In the genomic region with DNA sequence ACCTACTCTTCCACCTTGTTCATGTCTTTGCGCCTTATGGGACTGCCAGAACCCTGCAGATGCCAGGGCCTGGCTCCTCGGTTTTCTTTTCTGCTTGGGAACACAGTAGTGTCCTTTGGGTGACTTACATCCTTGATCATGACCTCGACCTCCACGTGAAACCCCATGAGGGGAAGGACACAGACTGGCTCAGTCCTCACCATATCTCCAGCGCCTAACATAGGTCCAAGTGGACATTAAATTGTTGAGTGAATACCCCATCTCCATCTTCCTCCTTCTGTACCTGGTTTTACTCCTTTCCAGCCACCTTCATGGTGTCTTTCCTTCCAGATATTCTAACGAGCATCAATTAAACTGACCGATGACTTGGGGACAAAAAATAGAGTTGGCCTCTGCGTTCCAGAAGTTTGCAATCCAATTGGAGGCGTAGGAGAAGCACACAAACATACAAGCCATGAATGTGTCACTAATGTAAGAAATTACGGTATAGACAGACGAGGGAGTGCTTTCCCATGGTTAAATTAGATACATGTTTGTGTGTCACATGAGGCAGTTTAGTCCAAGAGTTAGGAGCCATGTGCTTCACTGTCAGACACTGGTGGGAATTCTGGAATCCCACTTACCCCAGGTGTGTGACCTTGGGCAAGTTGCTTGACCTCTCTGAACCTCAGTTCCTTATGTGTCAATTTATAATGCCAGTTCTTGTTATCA, we compare ENCODE assay signal across 8 cellular contexts. TPM values are rescaled to one million over a fixed set of nuclear protein-coding genes. Genes with fewer than 3 reads are reported as not detected.
DNase-seq lines count a peak whose midpoint lies in the region; ATAC-seq, FAIRE-seq and TF ChIP-seq lines count a peak whose summit lies in the region.

No MANE protein-coding gene starts in this region.

- TF ChIP-seq RAD21 in IMR-90 (IDR thresholded peaks at IDR 0.05; ENCODE audit: low read length): no peak

- in situ Hi-C loops in IMR-90 (cut with MboI; ENCODE audit: low sequenced_read_pairs): no loop called here

- no peak for FAIRE-seq in frontal cortex (lab: Jason Lieb, UNC)
- no peak for FAIRE-seq in GM12891 (lab: Jason Lieb, UNC)

- TF ChIP-seq POLR2A in IMR-90 (IDR thresholded peaks at IDR 0.05; ENCODE audit: low read depth, low read length): no peak
- no peak for TF ChIP-seq POLR2A in GM12891 (IDR thresholded peaks at IDR 0.05; ENCODE audit: low read depth, low read length)

- H4K8ac ChIP-seq in IMR-90 (ENCODE audit: low read depth in 2 of 2, low read length in 2 of 2): peak overlapping the region; percentile 94 to 99

- CTCF ChIA-PET in IMR-90 (lab: Yijun Ruan, JAX): no interaction called here

- peak overlapping the region; percentile 80 for H3K4me2 ChIP-seq in IMR-90 (ENCODE audit: low read depth, low read length)

- H2BK20ac ChIP-seq in IMR-90 (ENCODE audit: low read depth, low read length): no peak overlapping the region

- H3K9ac ChIP-seq in IMR-90 (ENCODE audit: low read depth, low read length) (peak overlapping the region; percentile 90), mucosa of stomach (ENCODE audit: low read length) (peak overlapping the region; percentile 97)

- H3K4me3 ChIP-seq in AG09309 (ENCODE audit: control insufficient read depth, low read depth, low read length) (peak overlapping the region; percentile 88), IMR-90 (ENCODE audit: insufficient read depth, low read depth, low read length) (peak overlapping the region; percentile 77), mucosa of stomach (ENCODE audit: low read length) (peak overlapping the region; percentile 92)

- peak overlapping the region; percentile 93 for H2AFZ ChIP-seq in IMR-90 (replicated peaks; ENCODE audit: low read length, poor library complexity)

- H3K23ac ChIP-seq in IMR-90 (ENCODE audit: low read depth, low read length): peak overlapping the region; percentile 72

- intact Hi-C loops in IMR-90 (cut with micrococcal nuclease): loop anchor here (5.0 kb wide), 2 partner anchors 58 to 213 kb away; partner anchors contain the start of gene DAPK2

- H3K14ac ChIP-seq in IMR-90 (replicated peaks; ENCODE audit: low read depth, low read length): peak overlapping the region; percentile 86

- H4K5ac ChIP-seq in IMR-90 (ENCODE audit: low read depth, low read length): peak overlapping the region; percentile 47

- no peak overlapping the region; the same call in 2 of the 3 replicates for H2BK15ac ChIP-seq in IMR-90 (ENCODE audit: low read depth, low read length)

- H3K4me1 ChIP-seq in IMR-90 (ENCODE audit: control insufficient read depth, insufficient read depth, low read length) (peaks cover 2% of the 10 kb centered on the region; the same call in 1 of the 2 replicates), mucosa of stomach (ENCODE audit: control insufficient read depth, insufficient read depth, low read length) (peaks cover 4% of the 10 kb centered on the region)

- H2BK120ac ChIP-seq in IMR-90 (ENCODE audit: low read depth, low read length): no peak overlapping the region; the same call in 1 of the 2 replicates

- H3K56ac ChIP-seq in IMR-90 (ENCODE audit: extremely low read depth, insufficient read depth, low read length): peak overlapping the region; percentile 64

- 0% methylated on average over 1 of the region's 11 CpGs; no CpG with 5 or more reads in 1 of the 2 experiments for WGBS in IMR-90 (ENCODE audit: extremely low coverage in 2 of 2, insufficient read length in 1 of 2), 2 experiments

- peaks cover 22 to 35% of the 10 kb centered on the region in 2 experiments for H3K79me1 ChIP-seq in IMR-90 (ENCODE audit: low read depth in 1 of 2, low read length in 2 of 2)

- peak overlapping the region; percentile 79 for H3K4ac ChIP-seq in IMR-90 (ENCODE audit: low read depth, low read length)

- ATAC-seq in IMR-90 (ENCODE audit: low read depth) (no peak), HG03520 (IDR thresholded peaks at IDR 0.05; ENCODE audit: unreplicated experiment) (no peak)

- dilution Hi-C loops in IMR-90 (cut with HindIII; ENCODE audit: low sequenced_read_pairs, unreplicated experiment): no loop called here

- TF ChIP-seq CTCF in AG09309 (IDR thresholded peaks at IDR 0.05; ENCODE audit: control insufficient read depth, insufficient read depth, low read depth, low read length, missing control alignments): no peak
- TF ChIP-seq CTCF in IMR-90 (conservative IDR thresholded peaks at IDR 0.05; ENCODE audit: low read depth, low read length): no peak

- H3K36me3 ChIP-seq in IMR-90 (ENCODE audit: control insufficient read depth, insufficient read depth, low read length) (no peaks in the 10 kb centered on the region), mucosa of stomach (ENCODE audit: control insufficient read depth, insufficient read depth, low read length) (no peaks in the 10 kb centered on the region)

- BruUV-seq in IMR-90 (replicated peaks; lab: Mats Ljungman, UMichigan): no TSS peak

- H2AK5ac ChIP-seq in IMR-90 (ENCODE audit: low read depth, low read length): peak overlapping the region; percentile 71

- no peak overlapping the region for H3K18ac ChIP-seq in IMR-90 (ENCODE audit: low read depth, low read length)

- DNase-seq in AG09309 (ENCODE audit: low read depth) (no peak), IMR-90 (no peak), caudate nucleus (lab: John Stamatoyannopoulos, UW) (peak in 2 of 61 donors; percentile 18 to 30), frontal cortex (ENCODE audit: low spot score in 2 of 2) (no peak), GM12891 (ENCODE audit: insufficient read length, low spot score) (no peak), foreskin melanocyte (no peak)

- H4K20me1 ChIP-seq in IMR-90 (ENCODE audit: insufficient read depth, low read length): peaks cover 16% of the 10 kb centered on the region

- H3K27me3 ChIP-seq in IMR-90 (ENCODE audit: control insufficient read depth, insufficient read depth, low read length): no peaks in the 10 kb centered on the region
- H3K27me3 ChIP-seq in mucosa of stomach (ENCODE audit: control insufficient read depth, insufficient read depth, low read length): no peaks in the 10 kb centered on the region

- H3K9me3 ChIP-seq in IMR-90 (ENCODE audit: control insufficient read depth, insufficient read depth, low read length): no peaks in the 10 kb centered on the region
- no peaks in the 10 kb centered on the region for H3K9me3 ChIP-seq in mucosa of stomach (ENCODE audit: control insufficient read depth, low read length)

- peak overlapping the region; percentile 90; the same call in 1 of the 2 replicates for H3K27ac ChIP-seq in IMR-90 (ENCODE audit: insufficient read depth, low read length)
- peak overlapping the region; percentile 93 for H3K27ac ChIP-seq in caudate nucleus (ENCODE audit: low read depth, low read length)

- peaks cover 5% of the 10 kb centered on the region; the same call in 1 of the 2 replicates for H3K9me1 ChIP-seq in IMR-90 (ENCODE audit: insufficient read depth, low read length)

- peak overlapping the region; percentile 59 for H4K91ac ChIP-seq in IMR-90 (ENCODE audit: insufficient read depth, low read depth, low read length)

- H2BK5ac ChIP-seq in IMR-90 (ENCODE audit: low read depth, low read length, poor library complexity, severe bottlenecking): no peak overlapping the region

- peak overlapping the region; percentile 48 for H2AK9ac ChIP-seq in IMR-90 (replicated peaks; ENCODE audit: low read depth, low read length, poor library complexity)

- POLR2A ChIA-PET in IMR-90 (lab: Charles Lee; ENCODE audit: unreplicated experiment): no interaction called here

TF ChIP-seq in IMR-90, 13 proteins besides CTCF, POLR2A, EP300 and RAD21 (continues in another document):
- no peak for TF ChIP-seq ELK1 (IDR thresholded peaks at IDR 0.05; ENCODE audit: borderline replicate concordance, low read depth, low read length)
- no peak for TF ChIP-seq MAFK (IDR thresholded peaks at IDR 0.05; ENCODE audit: low read depth, low read length)
- no peak for TF ChIP-seq CHD1 (IDR thresholded peaks at IDR 0.05; ENCODE audit: low read depth, low read length)
- TF ChIP-seq NFE2L2 (IDR thresholded peaks at IDR 0.05; ENCODE audit: low read depth, low read length): no peak
- no peak for TF ChIP-seq RFX5 (IDR thresholded peaks at IDR 0.05; ENCODE audit: low read depth, low read length)
- TF ChIP-seq FOS (IDR thresholded peaks at IDR 0.05; ENCODE audit: low read depth, low read length): no peak
- no peak for TF ChIP-seq MXI1 (IDR thresholded peaks at IDR 0.05; ENCODE audit: borderline replicate concordance, low read depth, low read length)

TF ChIP-seq in GM12891, 5 proteins besides CTCF, POLR2A, EP300 and RAD21:
- TF ChIP-seq TAF1 (IDR thresholded peaks at IDR 0.05; ENCODE audit: low read depth, low read length): no peak
- no peak for TF ChIP-seq SPI1 (IDR thresholded peaks at IDR 0.05; ENCODE audit: low read depth, low read length)

RNA-seq across cellular contexts. Expression of gene HERC1, which starts 0.9 kb away (rescaled TPM):
- total RNA-seq in IMR-90 (2012; rRNA removed) (98.0 and 109 TPM in 2 replicates), frontal cortex (179 TPM)
- 22.0 and 28.6 TPM in 2 replicates for polyA plus RNA-seq in IMR-90 (2012; rRNA removed)
- polyA plus RNA-seq in IMR-90 (2012; cell fraction: cytosol; rRNA removed): 13.6 and 14.5 TPM in 2 replicates
- 24.4 and 30.1 TPM in 2 replicates for polyA plus RNA-seq in IMR-90 (2012; cell fraction: nucleus; rRNA removed; ENCODE audit: low replicate concordance)
- 54.4 TPM for polyA plus RNA-seq in GM12891 (2012; ENCODE audit: low read depth, missing spikeins)
